14 cellular contexts compared by ENCODE assay signal in the genomic region with DNA sequence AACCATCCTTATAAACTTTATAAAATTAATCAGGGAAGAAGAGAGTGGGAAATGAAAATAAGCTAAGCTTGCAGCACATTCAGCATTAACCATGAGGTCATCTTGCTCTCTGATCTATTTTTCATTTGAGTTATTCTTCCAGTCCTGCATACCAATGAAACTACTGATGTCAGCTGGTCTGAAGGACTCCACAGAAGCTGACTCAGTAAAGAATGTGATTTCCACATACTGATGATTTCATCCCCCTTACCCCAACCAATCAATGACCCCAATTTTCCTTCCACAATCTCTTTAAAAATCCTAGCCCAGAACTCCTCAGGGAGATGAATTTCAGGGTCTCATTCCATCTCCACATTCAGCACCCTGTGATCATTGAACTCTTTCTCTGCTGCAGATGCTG. TPM values are rescaled to one million over a fixed set of nuclear protein-coding genes. Genes with fewer than 3 reads are reported as not detected.
A peak's percentile ranks its signal among the peaks of the same experiment; 100 is the strongest.
DNase-seq lines count a peak whose midpoint lies in the region; ATAC-seq, FAIRE-seq and TF ChIP-seq lines count a peak whose summit lies in the region.
"Had no signal": no experiment of that assay in that cellular context is flagged by ENCODE, and none has a peak within 500 bp of the region (broad histone marks: within the 10 kb centered on the region; RNA-seq: fewer than 3 reads in every experiment).

No MANE protein-coding gene starts in this region.

- no peaks in the 10 kb centered on the region for H3K36me3 Mint-ChIP-seq in activated naive CD4-positive, alpha-beta T cell treated with anti-CD3 and anti-CD28 coated beads, Interleukin-2, amount 50 U/mL, for 72 hours

- H3K9me3 Mint-ChIP-seq in activated naive CD4-positive, alpha-beta T cell treated with anti-CD3 and anti-CD28 coated beads, Interleukin-2, amount 50 U/mL, for 72 hours: peaks cover 0 to 5% of the 10 kb centered on the region in 2 donors

- DNase-seq in Right ventricle myocardium superior (no peak), right atrium auricular region (ENCODE audit: low spot score) (no peak), bronchial epithelial cell (ENCODE audit: low read depth) (peak; percentile 95), left lung (no peak), NCI-H748 treated with DMSO at 0.1 percent for 48 hours (lab: John Stamatoyannopoulos, UW) (no peak)
- no peak for DNase-seq in stimulated activated CD4-positive, alpha-beta T cell treated with anti-CD3 and anti-CD28 coated beads, Interleukin-4, amount 100 ng/mL, for 1 hour
- DNase-seq in activated naive CD4-positive, alpha-beta T cell treated with anti-CD3 and anti-CD28 coated beads, Interleukin-2, amount 50 U/mL, for 72 hours (ENCODE audit: low spot score in 2 of 2): no peak
- DNase-seq: AML-193, NCI-H2171 treated with DMSO at 0.1 percent for 48 hours, tibial artery had no signal

- ATAC-seq in Right ventricle myocardium superior (ENCODE audit: poor library complexity): peak; percentile 87
- ATAC-seq in left lung: peak; percentile 84
- no peak for ATAC-seq in activated naive CD4-positive, alpha-beta T cell treated with anti-CD3 and anti-CD28 coated beads, Interleukin-2, amount 50 U/mL, for 72 hours
- ATAC-seq in GM19452 (IDR thresholded peaks at IDR 0.05; ENCODE audit: unreplicated experiment): no peak
- ATAC-seq: left lobe of liver had no signal

- H3K4me1 ChIP-seq in right atrium auricular region: no peaks in the 10 kb centered on the region
- no peaks in the 10 kb centered on the region for H3K4me1 ChIP-seq in left lung

- H3K9me3 ChIP-seq in right atrium auricular region (peaks cover 0 to 4% of the 10 kb centered on the region in 2 donors), left lung (no peaks in the 10 kb centered on the region)
- H3K9me3 ChIP-seq: tibial artery had no signal

- H3K36me3 ChIP-seq in right atrium auricular region (no peaks in the 10 kb centered on the region), bronchial epithelial cell (ENCODE audit: control insufficient read depth, insufficient read depth, low read length) (no peaks in the 10 kb centered on the region), left lung (no peaks in the 10 kb centered on the region)
- H3K36me3 ChIP-seq: tibial artery had no signal

- no peak for TF ChIP-seq CTCF in right atrium auricular region (IDR thresholded peaks at IDR 0.05)
- no peak for TF ChIP-seq CTCF in bronchial epithelial cell (IDR thresholded peaks at IDR 0.05; ENCODE audit: insufficient read depth, low read length, severe bottlenecking)
- no peak for TF ChIP-seq CTCF in left lung (IDR thresholded peaks at IDR 0.05)

- H3K27me3 ChIP-seq in right atrium auricular region (no peaks in the 10 kb centered on the region), bronchial epithelial cell (ENCODE audit: control insufficient read depth, insufficient read depth, low read length) (no peaks in the 10 kb centered on the region), left lung (no peaks in the 10 kb centered on the region)
- H3K27me3 ChIP-seq: tibial artery had no signal

- no peak overlapping the region for H3K27ac Mint-ChIP-seq in activated naive CD4-positive, alpha-beta T cell treated with anti-CD3 and anti-CD28 coated beads, Interleukin-2, amount 50 U/mL, for 72 hours

- intact Hi-C loops in Right ventricle myocardium superior (cut with DNase I) (no loop called here), left lung (cut with DNase I) (no loop called here)

- FAIRE-seq in bronchial epithelial cell (lab: Jason Lieb, UNC): no peak

- H3K27ac ChIP-seq in right atrium auricular region (peak overlapping the region in 1 of 2 donors; percentile 13), left lung (peak overlapping the region in 1 of 2 donors; percentile 8)

- H3K4me3 ChIP-seq in right atrium auricular region (no peak overlapping the region), bronchial epithelial cell (ENCODE audit: low read depth, low read length) (no peak overlapping the region), left lung (no peak overlapping the region)
- H3K4me3 ChIP-seq: coronary artery, tibial artery had no signal

RNA-seq across cellular contexts. Expression of gene DSPP, which starts 18.8 kb away (rescaled TPM):
- not detected for total RNA-seq in Right ventricle myocardium superior
- total RNA-seq in right atrium auricular region: not detected
- not detected in 2 replicates for total RNA-seq in bronchial epithelial cell
- total RNA-seq in left lung: not detected
- total RNA-seq in activated naive CD4-positive, alpha-beta T cell treated with anti-CD3 and anti-CD28 coated beads, Interleukin-2, amount 50 U/mL, for 72 hours: not detected
- total RNA-seq: left lobe of liver; T-helper 1 cell treated with Interleukin-12 subunit alpha and Interleukin-12 subunit beta and Interleukin-4 antibody, amounts not matched to agents 30 ng/mL and 1 ng/mL, for 36 hours had no signal

Comparison
In these comparisons a context has a peak if more than half of its experiments do, and no peak if none do; other contexts are left out.
1. ATAC-seq: peak in Right ventricle myocardium superior (single experiment) and left lung (single experiment); none in activated naive CD4-positive, alpha-beta T cell treated with anti-CD3 and anti-CD28 coated beads, Interleukin-2, amount 50 U/mL, for 72 hours (0 of 2) and GM19452 (single experiment).